Comparison of ENCODE assay signal across 13 cellular contexts in the genomic region with DNA sequence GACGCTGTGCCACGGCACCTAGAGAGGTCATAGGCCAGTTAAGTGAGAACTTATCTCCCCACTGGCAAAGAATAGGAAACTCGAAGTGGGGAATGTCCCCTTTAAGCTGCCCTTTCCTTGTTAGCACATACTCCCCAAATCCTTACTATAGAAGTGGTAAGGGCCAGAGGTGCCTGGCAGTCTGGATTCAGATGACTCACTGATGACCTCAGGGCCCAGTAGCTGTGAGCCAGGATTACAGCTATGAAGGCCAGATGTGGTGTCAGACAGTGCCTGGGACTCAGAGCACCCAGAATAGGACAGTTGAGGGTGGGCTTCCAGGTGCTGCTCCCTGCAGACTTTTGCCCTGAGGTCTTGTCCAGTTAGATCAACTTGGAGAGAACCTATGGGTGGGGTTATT.
DNase-seq lines count a peak whose midpoint lies in the region; ATAC-seq and TF ChIP-seq lines count a peak whose summit lies in the region.
"Had no signal": no experiment of that assay in that cellular context is flagged by ENCODE, and none has a peak within 500 bp of the region (broad histone marks: within the 10 kb centered on the region; RNA-seq: fewer than 3 reads in every experiment).

No MANE protein-coding gene starts in this region.

- no peak for TF ChIP-seq CTCF in retinal pigment epithelial cell (conservative IDR thresholded peaks at IDR 0.05; ENCODE audit: low read depth, low read length)

- TF ChIP-seq POLR2A in erythroblast (IDR thresholded peaks at IDR 0.05; ENCODE audit: low read length): no peak

- no peak overlapping the region for H3K4me3 ChIP-seq in retinal pigment epithelial cell (ENCODE audit: low read length)
- H3K4me3 ChIP-seq: ascending aorta, SK-N-MC had no signal

- no peak for ATAC-seq in GM18873 (IDR thresholded peaks at IDR 0.05; ENCODE audit: low FRiP score, unreplicated experiment)

- DNase-seq in EL (peak; percentile 86), MV-4-11 (lab: John Stamatoyannopoulos, UW) (peak; percentile 38), erythroblast (lab: John Stamatoyannopoulos, UW) (peak; percentile 13 to 53), retinal pigment epithelial cell (ENCODE audit: low read depth) (peak; percentile 74), NCI-H2107 (lab: John Stamatoyannopoulos, UW) (no peak), NCI-H1694 (lab: John Stamatoyannopoulos, UW) (no peak)
- DNase-seq: GDM1; glutamatergic neuron; NCI-H2171 treated with DMSO at 0.1 percent for 48 hours; stimulated activated CD4-positive, alpha-beta T cell treated with anti-CD3 and anti-CD28 coated beads, Interleukin-12 subunit alpha, Interleukin-12 subunit beta, amount 100 ng/mL, for 4 hours had no signal

Comparison
In these comparisons a context has a peak if more than half of its experiments do, and no peak if none do; other contexts are left out.
1. DNase-seq: peak in EL (single experiment), MV-4-11 (single experiment), erythroblast (2 of 2) and retinal pigment epithelial cell (single experiment); none in NCI-H2107 (single experiment) and NCI-H1694 (single experiment).